ENCODE assay signal across 9 cellular contexts in genomic region chr3:10926441-10926830, GRCh38.
"Had no signal": no experiment of that assay in that cellular context is flagged by ENCODE, and none has a peak within 500 bp of the region (broad histone marks: within the 10 kb centered on the region; RNA-seq: fewer than 3 reads in every experiment).

No MANE protein-coding gene starts in this region.

- H3K36me3 ChIP-seq: transverse colon had no signal

- H3K9me3 ChIP-seq: transverse colon had no signal

- H3K27me3 ChIP-seq: foreskin keratinocyte had no signal

- H3K27ac ChIP-seq: foreskin keratinocyte, transverse colon had no signal

- H3K4me1 ChIP-seq: transverse colon had no signal

- DNase-seq: activated CD4-positive, alpha-beta T cell treated with anti-CD3 and anti-CD28 coated beads, Interleukin-2, amount 10 ng/mL, durations not matched to agents 7 days and 5 days; activated naive CD4-positive, alpha-beta T cell treated with anti-CD3 and anti-CD28 coated beads for 36 hours; foreskin keratinocyte; retina; stimulated activated CD4-positive, alpha-beta T cell treated with anti-CD3 and anti-CD28 coated beads, Interleukin-4, amount 100 ng/mL, for 4 hours; stimulated activated CD8-positive, alpha-beta memory T cell treated with anti-CD3 and anti-CD28 coated beads, Interleukin-4, amount 100 ng/mL, for 48 hours; stimulated activated naive CD4-positive, alpha-beta T cell treated with Interleukin-2 at 50 U/mL for 16 hours; transverse colon had no signal

- H3K4me3 ChIP-seq: transverse colon had no signal

- FAIRE-seq: colon had no signal
